ENCODE assay signal across 17 cellular contexts in the genomic region with DNA sequence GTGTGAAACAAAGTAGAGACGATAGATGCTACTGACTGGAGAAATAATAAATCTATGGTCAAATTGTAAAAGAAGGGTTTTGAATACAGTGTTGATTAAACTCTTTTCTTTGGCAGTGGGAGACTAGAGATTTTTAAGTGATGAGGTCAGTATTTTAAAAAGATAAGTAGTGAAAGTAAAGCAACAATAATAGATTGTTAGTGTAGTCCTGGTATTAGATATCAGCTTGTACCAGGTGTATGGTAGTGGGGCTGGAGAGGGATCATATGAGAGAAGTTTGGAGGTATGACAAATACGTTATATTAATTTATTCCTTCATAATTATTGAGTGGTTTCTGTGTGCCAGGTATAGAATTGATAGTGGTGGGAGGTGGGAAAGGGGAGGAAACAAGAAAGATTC.
DNase-seq lines count a peak whose midpoint lies in the region; ATAC-seq and TF ChIP-seq lines count a peak whose summit lies in the region.
"Had no signal": no experiment of that assay in that cellular context is flagged by ENCODE, and none has a peak within 500 bp of the region (broad histone marks: within the 10 kb centered on the region; RNA-seq: fewer than 3 reads in every experiment).

No MANE protein-coding gene starts in this region.

- ATAC-seq in GM19351 (IDR thresholded peaks at IDR 0.05; ENCODE audit: unreplicated experiment) (peak; percentile 44), HG03095 (IDR thresholded peaks at IDR 0.05; ENCODE audit: unreplicated experiment) (peak; percentile 29)
- ATAC-seq: activated CD8-positive, alpha-beta T cell treated with anti-CD3 and anti-CD28 coated beads, Interleukin-2, amount 10 ng/mL, durations not matched to agents 7 days and 5 days; right cardiac atrium had no signal

- H3K36me3 ChIP-seq in GM06990 (ENCODE audit: control insufficient read depth, insufficient read depth, low read length) = no peaks in the 10 kb centered on the region
- H3K36me3 ChIP-seq: breast epithelium, upper lobe of right lung had no signal

- no peaks in the 10 kb centered on the region for H3K27me3 ChIP-seq in GM06990 (replicated peaks; ENCODE audit: control insufficient read depth, insufficient read depth, low read length)
- H3K27me3 ChIP-seq: breast epithelium, upper lobe of right lung had no signal

- TF ChIP-seq CTCF in GM06990 (IDR thresholded peaks at IDR 0.05; ENCODE audit: insufficient read depth, low read length, poor library complexity, severe bottlenecking) = no peak
- TF ChIP-seq CTCF in GM10266 (IDR thresholded peaks at IDR 0.05; ENCODE audit: control insufficient read depth, insufficient read depth, low read depth, missing control alignments) = no peak

- H3K4me3 ChIP-seq in GM06990 (replicated peaks; ENCODE audit: low read depth, low read length) = 0 out of 2 replicates have a peak overlapping the region, but pooled peaks have one; percentile 5
- H3K4me3 ChIP-seq: breast epithelium, upper lobe of right lung had no signal

- TF ChIP-seq POLR2A in erythroblast (IDR thresholded peaks at IDR 0.05; ENCODE audit: low read length) = no peak

- DNase-seq in GM06990 (ENCODE audit: extremely low read depth, insufficient read length) (no peak), astrocyte of the hippocampus (ENCODE audit: low read depth, low spot score) (peak; percentile 20), erythroblast (lab: John Stamatoyannopoulos, UW) (no peak), GM10266 (ENCODE audit: extremely low spot score) (no peak), NCI-H2081 (lab: John Stamatoyannopoulos, UW) (no peak)
- DNase-seq: activated CD8-positive, alpha-beta T cell treated with anti-CD3 and anti-CD28 coated beads, Interleukin-2, amount 10 ng/mL, durations not matched to agents 7 days and 5 days; activated effector memory CD4-positive, alpha-beta T cell treated with Interleukin-2 at 50 U/mL for 16 hours; effector memory CD4-positive, alpha-beta T cell; foreskin fibroblast; mammary epithelial cell; NCI-H187 treated with DMSO at 0.1 percent for 48 hours; right cardiac atrium; Right ventricle myocardium superior; upper lobe of right lung had no signal
